ENCODE assay signal across 8 cellular contexts in the genomic region with DNA sequence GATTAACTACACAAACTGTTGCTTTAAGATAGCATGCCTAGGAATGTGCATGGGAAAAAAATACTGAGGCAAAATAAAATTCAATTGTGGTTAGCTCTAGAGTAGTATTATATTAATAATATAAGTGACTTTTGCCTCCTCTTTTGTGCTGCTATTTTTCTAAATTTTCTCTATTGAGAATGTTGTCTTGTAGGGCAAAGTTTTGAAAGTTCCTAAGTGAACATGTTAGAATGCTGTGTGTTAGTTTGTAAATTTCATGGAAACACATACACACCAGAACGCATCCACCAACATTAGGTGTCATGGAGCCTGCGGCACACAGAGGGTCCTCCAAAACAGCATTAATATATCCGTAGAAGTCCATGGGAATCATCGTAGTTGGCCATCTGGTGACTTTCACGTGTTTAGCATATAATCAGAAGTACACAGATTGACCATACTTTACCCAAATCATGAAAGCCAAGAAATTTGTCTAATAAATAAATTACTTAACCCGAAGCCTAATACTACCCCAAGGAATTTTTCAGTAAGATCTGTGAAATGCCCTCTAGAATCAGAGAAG. TPM values are rescaled to one million over a fixed set of nuclear protein-coding genes. Genes with fewer than 3 reads are reported as not detected.
A peak's percentile ranks its signal among the peaks of the same experiment; 100 is the strongest.
DNase-seq lines count a peak whose midpoint lies in the region; ATAC-seq and TF ChIP-seq lines count a peak whose summit lies in the region.

No MANE protein-coding gene starts in this region.

- H3K9me3 Mint-ChIP-seq in CD4-positive, CD25-positive, alpha-beta regulatory T cell, result no peaks in the 10 kb centered on the region
- peaks cover 4% of the 10 kb centered on the region for H3K9me3 Mint-ChIP-seq in osteocyte (ENCODE audit: unreplicated experiment)

- H3K36me3 Mint-ChIP-seq in CD4-positive, CD25-positive, alpha-beta regulatory T cell, result peaks cover 3% of the 10 kb centered on the region
- H3K36me3 Mint-ChIP-seq in osteocyte (ENCODE audit: unreplicated experiment), result peaks cover 2% of the 10 kb centered on the region

- no peak for DNase-seq in CD4-positive, CD25-positive, alpha-beta regulatory T cell
- DNase-seq in caudate nucleus (lab: John Stamatoyannopoulos, UW) (no peak), osteocyte (ENCODE audit: extremely low spot score, unreplicated experiment) (no peak), HuH-7 (ENCODE audit: low spot score) (no peak), T-helper 9 cell (no peak)
- no peak for DNase-seq in stimulated activated naive CD4-positive, alpha-beta T cell (lab: John Stamatoyannopoulos, UW)

- peak overlapping the region in 2 of 3 donors; percentile 75 to 80 for H3K27ac Mint-ChIP-seq in CD4-positive, CD25-positive, alpha-beta regulatory T cell
- peak overlapping the region; percentile 94 for H3K27ac Mint-ChIP-seq in osteocyte (ENCODE audit: unreplicated experiment)

- no peak for ATAC-seq in CD4-positive, CD25-positive, alpha-beta regulatory T cell (ENCODE audit: low read depth in 2 of 2)
- ATAC-seq in GM18498 (IDR thresholded peaks at IDR 0.05; ENCODE audit: unreplicated experiment), result no peak

- H3K4me3 ChIP-seq in CD4-positive, CD25-positive, alpha-beta regulatory T cell (ENCODE audit: low read depth, low read length), result peak overlapping the region; percentile 28
- peak overlapping the region; percentile 66 for H3K4me3 ChIP-seq in Loucy (ENCODE audit: low read length, poor library complexity, severe bottlenecking)

- peaks cover 58% of the 10 kb centered on the region for H3K79me2 ChIP-seq in Loucy (ENCODE audit: insufficient read depth, low read length)

- H3K9me2 ChIP-seq in Loucy (replicated peaks; ENCODE audit: low read depth, low read length), result no peaks in the 10 kb centered on the region

- H2AFZ ChIP-seq in Loucy (ENCODE audit: low read length), result no peak overlapping the region

- H3K9ac ChIP-seq in Loucy (ENCODE audit: low read depth, low read length, poor library complexity, severe bottlenecking), result peak overlapping the region; percentile 66

- no peaks in the 10 kb centered on the region for H3K9me3 ChIP-seq in CD4-positive, CD25-positive, alpha-beta regulatory T cell (ENCODE audit: control insufficient read depth in 2 of 2, low read length in 2 of 2)
- H3K9me3 ChIP-seq in Loucy (ENCODE audit: insufficient read depth, low read depth, low read length), result no peaks in the 10 kb centered on the region

- no peaks in the 10 kb centered on the region for H3K27me3 ChIP-seq in CD4-positive, CD25-positive, alpha-beta regulatory T cell (ENCODE audit: control insufficient read depth, insufficient read depth, low read length)
- H3K27me3 ChIP-seq in Loucy (ENCODE audit: insufficient read depth, low read length, poor library complexity, severe bottlenecking), result no peaks in the 10 kb centered on the region

- H3K4me1 ChIP-seq in CD4-positive, CD25-positive, alpha-beta regulatory T cell (ENCODE audit: control insufficient read depth, insufficient read depth, low read length, poor library complexity, severe bottlenecking), result peaks cover 43% of the 10 kb centered on the region
- peaks cover 89% of the 10 kb centered on the region for H3K4me1 ChIP-seq in Loucy (ENCODE audit: insufficient read depth, low read length, poor library complexity, severe bottlenecking)

- peak overlapping the region in 3 of 4 donors; percentile 17 to 51 (median 45) for H3K4me3 Mint-ChIP-seq in CD4-positive, CD25-positive, alpha-beta regulatory T cell
- H3K4me3 Mint-ChIP-seq in osteocyte (ENCODE audit: unreplicated experiment), result peak overlapping the region; percentile 58

- peak overlapping the region; percentile 62 for H3K27ac ChIP-seq in CD4-positive, CD25-positive, alpha-beta regulatory T cell (ENCODE audit: insufficient read depth, low read length, poor library complexity, severe bottlenecking)
- H3K27ac ChIP-seq in caudate nucleus (ENCODE audit: low read depth, low read length), result peak overlapping the region; percentile 72

- H3K4me1 Mint-ChIP-seq in CD4-positive, CD25-positive, alpha-beta regulatory T cell, result peaks cover 30 to 57% (median 41%) of the 10 kb centered on the region in 4 donors
- peaks cover 76% of the 10 kb centered on the region for H3K4me1 Mint-ChIP-seq in osteocyte (ENCODE audit: unreplicated experiment)

- H3F3A ChIP-seq in Loucy (ENCODE audit: low read depth), result peaks cover 14% of the 10 kb centered on the region

- TF ChIP-seq CTCF in Loucy (conservative IDR thresholded peaks at IDR 0.05; ENCODE audit: low read length) (no peak), osteocyte (IDR thresholded peaks at IDR 0.05) (no peak)

- H3K27me3 Mint-ChIP-seq in CD4-positive, CD25-positive, alpha-beta regulatory T cell, result no peaks in the 10 kb centered on the region
- no peaks in the 10 kb centered on the region for H3K27me3 Mint-ChIP-seq in osteocyte (ENCODE audit: unreplicated experiment)

- H3K36me3 ChIP-seq in CD4-positive, CD25-positive, alpha-beta regulatory T cell (ENCODE audit: control insufficient read depth, insufficient read depth, low read length), result no peaks in the 10 kb centered on the region
- H3K36me3 ChIP-seq in Loucy (ENCODE audit: insufficient read depth, low read length), result no peaks in the 10 kb centered on the region

- H4K20me1 ChIP-seq in Loucy (ENCODE audit: insufficient read depth, low read length, poor library complexity, severe bottlenecking), result no peaks in the 10 kb centered on the region

- peak overlapping the region; percentile 79 for H3K4me2 ChIP-seq in Loucy (ENCODE audit: low read depth, low read length, poor library complexity, severe bottlenecking)

RNA-seq across cellular contexts. Expression of a gene that starts 25.6 kb away (rescaled TPM):
- 5.2 TPM for total RNA-seq in CD4-positive, CD25-positive, alpha-beta regulatory T cell
- polyA plus RNA-seq in CD4-positive, CD25-positive, alpha-beta regulatory T cell, result 1 to 10 TPM; 2.2 to 5.4 (median 3.7) TPM
- total RNA-seq in osteocyte, result 12.8 and 13.3 TPM in 2 replicates
